8 cellular contexts compared by ENCODE assay signal in genomic region chr18:6414723-6415362, GRCh38. TPM values are rescaled to one million over a fixed set of nuclear protein-coding genes. Genes with fewer than 3 reads are reported as not detected.
DNase-seq lines count a peak whose midpoint lies in the region; ATAC-seq and TF ChIP-seq lines count a peak whose summit lies in the region.

Gene L3MBTL4, minus strand, starts transcription at chr18:6414911. Its CDS starts 103,286 bp downstream, at chr18:6311625.

- peak within 1 kb of the TSS; percentile 96 for H2AFZ ChIP-seq in GM23338

- H4K5ac ChIP-seq in mesendoderm (ENCODE audit: low read length), result no peak within 1 kb of the TSS

- H4K8ac ChIP-seq in mesendoderm (ENCODE audit: low read depth, low read length), result no peak within 1 kb of the TSS

- peaks cover 2% of the 10 kb centered on the region for H3K36me3 Mint-ChIP-seq in activated CD4-positive, alpha-beta T cell treated with anti-CD3 and anti-CD28 coated beads, Interleukin-2, amount 10 ng/mL, durations not matched to agents 7 days and 5 days (ENCODE audit: low read depth)
- H3K36me3 Mint-ChIP-seq in GM23338 (ENCODE audit: low read depth), result no peaks in the 10 kb centered on the region; the same call in 2 of the 3 replicates

- H3K9me2 ChIP-seq in GM23338 (ENCODE audit: insufficient read depth), result no peaks in the 10 kb centered on the region

- peaks cover 11% of the 10 kb centered on the region for H3K4me1 Mint-ChIP-seq in activated CD4-positive, alpha-beta T cell treated with anti-CD3 and anti-CD28 coated beads, Interleukin-2, amount 10 ng/mL, durations not matched to agents 7 days and 5 days
- H3K4me1 Mint-ChIP-seq in GM23338, result peaks cover 10% of the 10 kb centered on the region

- H3K79me2 ChIP-seq in GM23338 (replicated peaks; ENCODE audit: insufficient read depth) (no peaks in the 10 kb centered on the region), mesendoderm (ENCODE audit: control insufficient read depth, insufficient read depth, low read length) (no peaks in the 10 kb centered on the region)

- H3K4me3 Mint-ChIP-seq in activated CD4-positive, alpha-beta T cell treated with anti-CD3 and anti-CD28 coated beads, Interleukin-2, amount 10 ng/mL, durations not matched to agents 7 days and 5 days, result peak within 1 kb of the TSS; percentile 76
- peak within 1 kb of the TSS; percentile 84 for H3K4me3 Mint-ChIP-seq in GM23338

- H3K4ac ChIP-seq in mesendoderm (ENCODE audit: low read depth, low read length), result peak within 1 kb of the TSS; percentile 95

- no peaks in the 10 kb centered on the region for H3K9me3 Mint-ChIP-seq in activated CD4-positive, alpha-beta T cell treated with anti-CD3 and anti-CD28 coated beads, Interleukin-2, amount 10 ng/mL, durations not matched to agents 7 days and 5 days
- no peaks in the 10 kb centered on the region; the same call in 2 of the 3 replicates for H3K9me3 Mint-ChIP-seq in GM23338

- no peak within 1 kb of the TSS for H2BK5ac ChIP-seq in mesendoderm (ENCODE audit: low read length)

- H3K27me3 ChIP-seq in GM23338 (ENCODE audit: insufficient read depth) (peaks cover 32% of the 10 kb centered on the region), mesendoderm (ENCODE audit: insufficient read depth, low read length, poor library complexity) (no peaks in the 10 kb centered on the region), tibial artery (peaks cover 0 to 13% of the 10 kb centered on the region in 2 donors)

- WGBS in mesendoderm (ENCODE audit: extremely low coverage, insufficient coverage, low lambda C conversion rate), result no CpG with 5 or more reads among the region's 67 CpGs

- peak within 1 kb of the TSS; percentile 74 for H3K27ac Mint-ChIP-seq in activated CD4-positive, alpha-beta T cell treated with anti-CD3 and anti-CD28 coated beads, Interleukin-2, amount 10 ng/mL, durations not matched to agents 7 days and 5 days
- H3K27ac Mint-ChIP-seq in GM23338, result no peak within 1 kb of the TSS

- H3K27ac ChIP-seq in GM23338 (ENCODE audit: low read depth), result no peak within 1 kb of the TSS
- no peak within 1 kb of the TSS for H3K27ac ChIP-seq in mesendoderm (ENCODE audit: low read depth, low read length)
- peak within 1 kb of the TSS; percentile 48 to 68 for H3K27ac ChIP-seq in tibial artery

- intact Hi-C loops in tibial artery (cut with DNase I; ENCODE audit: low total_unique reads), result no loop called here

- peak within 1 kb of the TSS; percentile 96 for H3K18ac ChIP-seq in mesendoderm (ENCODE audit: low read length)

- no peaks in the 10 kb centered on the region for H3K79me1 ChIP-seq in mesendoderm (ENCODE audit: low read length)

- peak within 1 kb of the TSS; percentile 78 for H3K4me3 ChIP-seq in GM23338
- H3K4me3 ChIP-seq in mesendoderm (ENCODE audit: low read length), result peak within 1 kb of the TSS; percentile 47
- H3K4me3 ChIP-seq in tibial artery, result peak within 1 kb of the TSS; percentile 59 to 81

- H3F3A ChIP-seq in GM23338 (replicated peaks; ENCODE audit: low read depth), result no peaks in the 10 kb centered on the region

- H3K4me2 ChIP-seq in GM23338, result peak within 1 kb of the TSS; percentile 89
- H3K4me2 ChIP-seq in mesendoderm (ENCODE audit: low read length), result peak within 1 kb of the TSS; percentile 85

- TF ChIP-seq CTCF in GM23338 (conservative IDR thresholded peaks at IDR 0.05; ENCODE audit: low read depth in 2 of 2), result no peak
- no peak for TF ChIP-seq CTCF in tibial artery (IDR thresholded peaks at IDR 0.05)

- peak; percentile 46 for ATAC-seq in GM23338

- H4K20me1 ChIP-seq in GM23338 (replicated peaks; ENCODE audit: insufficient read depth), result no peaks in the 10 kb centered on the region

- no peaks in the 10 kb centered on the region for H3K9me3 ChIP-seq in tibial artery

- H3K56ac ChIP-seq in mesendoderm (ENCODE audit: low read length), result peak within 1 kb of the TSS; percentile 90

- H3K36me3 ChIP-seq in GM23338 (ENCODE audit: insufficient read depth), result no peaks in the 10 kb centered on the region
- H3K36me3 ChIP-seq in mesendoderm (ENCODE audit: control insufficient read depth, insufficient read depth, low read length), result no peaks in the 10 kb centered on the region
- H3K36me3 ChIP-seq in tibial artery, result no peaks in the 10 kb centered on the region

- H3K4me1 ChIP-seq in GM23338 (ENCODE audit: insufficient read depth) (peaks cover 5% of the 10 kb centered on the region; the same call in 1 of the 2 replicates), mesendoderm (ENCODE audit: control insufficient read depth, low read depth, low read length) (no peaks in the 10 kb centered on the region), tibial artery (peaks cover 0 to 5% (median 4%) of the 10 kb centered on the region in 4 donors)

- peaks cover 36% of the 10 kb centered on the region for H3K27me3 Mint-ChIP-seq in activated CD4-positive, alpha-beta T cell treated with anti-CD3 and anti-CD28 coated beads, Interleukin-2, amount 10 ng/mL, durations not matched to agents 7 days and 5 days
- H3K27me3 Mint-ChIP-seq in GM23338 (ENCODE audit: insufficient read depth, low read depth, poor library complexity), result peaks cover 18% of the 10 kb centered on the region

- no peak within 1 kb of the TSS for H2AK5ac ChIP-seq in mesendoderm (ENCODE audit: low read length)

- peak within 1 kb of the TSS; percentile 87 for H2BK15ac ChIP-seq in mesendoderm (replicated peaks; ENCODE audit: low read depth)

- H2BK120ac ChIP-seq in mesendoderm (ENCODE audit: low read depth, low read length), result no peak within 1 kb of the TSS

- H3K9ac ChIP-seq in mesendoderm (ENCODE audit: low read length), result peak within 1 kb of the TSS; percentile 78

- no peak for DNase-seq in activated CD4-positive, alpha-beta T cell treated with anti-CD3 and anti-CD28 coated beads, Interleukin-2, amount 10 ng/mL, durations not matched to agents 7 days and 5 days
- DNase-seq in activated CD4-positive, alpha-beta T cell treated with anti-CD3 and anti-CD28 coated beads for 1 hour, result no peak
- peak; percentile 63 for DNase-seq in GM23338 (ENCODE audit: low spot score)
- peak; percentile 55 for DNase-seq in NCI-H2171 (lab: John Stamatoyannopoulos, UW)
- DNase-seq in ecto neural progenitor cell (ENCODE audit: low spot score), result peak; percentile 58
- peak; percentile 38 for DNase-seq in mesendoderm
- no peak for DNase-seq in tibial artery
- DNase-seq in SHP77 treated with DMSO at 0.1 percent for 48 hours (lab: John Stamatoyannopoulos, UW), result no peak

- H3K23ac ChIP-seq in mesendoderm (ENCODE audit: low read length), result peak within 1 kb of the TSS; percentile 53

- POLR2A ChIA-PET in activated CD4-positive, alpha-beta T cell treated with anti-CD3 and anti-CD28 coated beads, Interleukin-2, amount 10 ng/mL, durations not matched to agents 7 days and 5 days (lab: Charles Lee), result interaction anchor here (0.5 kb wide), 1 partner anchor 456 kb away, joined by 5 read pairs; no protein-coding TSS in a partner anchor

- CTCF ChIA-PET in activated CD4-positive, alpha-beta T cell treated with anti-CD3 and anti-CD28 coated beads, Interleukin-2, amount 10 ng/mL, durations not matched to agents 7 days and 5 days (lab: Charles Lee), result no interaction called here

TF ChIP-seq in GM23338, 12 proteins besides CTCF, POLR2A, EP300 and RAD21:
- no peak for TF ChIP-seq EZH2phosphoT487 (IDR thresholded peaks at IDR 0.05; ENCODE audit: unreplicated experiment)
- TF ChIP-seq EZH2 (IDR thresholded peaks at IDR 0.05; ENCODE audit: low read depth, unreplicated experiment), result no peak
- no peak for TF ChIP-seq ZNF331 (CRISPR knock-in tag; IDR thresholded peaks at IDR 0.05; ENCODE audit: low read depth)
- TF ChIP-seq JUNB (IDR thresholded peaks at IDR 0.05; ENCODE audit: unreplicated experiment), result no peak
- no peak for TF ChIP-seq REST (IDR thresholded peaks at IDR 0.05; ENCODE audit: unreplicated experiment)
TF ChIP-seq in GM23338: peak in this region for 0.

RNA-seq across cellular contexts. Expression of gene L3MBTL4, which starts in this region (rescaled TPM):
- under 1 TPM; 0.27 to 0.33 TPM for total RNA-seq in activated CD4-positive, alpha-beta T cell treated with anti-CD3 and anti-CD28 coated beads, Interleukin-2, amount 10 ng/mL, durations not matched to agents 7 days and 5 days
- 0.85 and 2.8 TPM in 2 replicates for total RNA-seq in GM23338 (2014; rRNA removed; shearing (Covaris generic))
- polyA plus RNA-seq in GM23338 (2016; fragmentation: Nextera tagmentation; extraction: Ambion mirVana), result 0.48 and 0.77 TPM in 2 replicates
- 0.95 TPM for polyA plus RNA-seq in mesendoderm (2013, experiment 1 of 2)
- 0.95 TPM for polyA plus RNA-seq in mesendoderm (2013, experiment 2 of 2)

Comparison
In these comparisons a context has a peak if more than half of its experiments do, and no peak if none do; other contexts are left out.
1. DNase-seq: peak in GM23338 (single experiment), NCI-H2171 (single experiment), ecto neural progenitor cell (single experiment) and mesendoderm (single experiment); none in activated CD4-positive, alpha-beta T cell treated with anti-CD3 and anti-CD28 coated beads, Interleukin-2, amount 10 ng/mL, durations not matched to agents 7 days and 5 days (single experiment), activated CD4-positive, alpha-beta T cell treated with anti-CD3 and anti-CD28 coated beads for 1 hour (single experiment), tibial artery (0 of 2) and SHP77 treated with DMSO at 0.1 percent for 48 hours (single experiment).
2. H3K27ac ChIP-seq: peak in tibial artery (2 of 2); none in GM23338 (single experiment) and mesendoderm (single experiment).
3. Peak in every context shown above with its lines, with median percentiles within 50 percentile points of each other: H3K4me3 ChIP-seq.